In genomic region chr2:231785822-231786176, GRCh38 we compare ENCODE assay signal across 8 cellular contexts. TPM values are rescaled to one million over a fixed set of nuclear protein-coding genes. Genes with fewer than 3 reads are reported as not detected.
DNase-seq lines count a peak whose midpoint lies in the region; ATAC-seq, FAIRE-seq and TF ChIP-seq lines count a peak whose summit lies in the region.

No MANE protein-coding gene starts in this region.

- peak overlapping the region; percentile 96 for H3K4me3 Mint-ChIP-seq in activated naive CD8-positive, alpha-beta T cell treated with anti-CD3 and anti-CD28 coated beads, Interleukin-2, amount 10 ng/mL, durations not matched to agents 7 days and 5 days

- DNase-seq in heart left ventricle (no peak), cardiac septum (ENCODE audit: low spot score) (no peak), upper lobe of right lung (no peak), HTR-8/SVneo (ENCODE audit: insufficient read length, low spot score) (no peak), dedifferentiated amniotic fluid mesenchymal stem cell (ENCODE audit: extremely low spot score) (no peak)
- no peak for DNase-seq in activated naive CD8-positive, alpha-beta T cell treated with anti-CD3 and anti-CD28 coated beads, Interleukin-2, amount 10 ng/mL, durations not matched to agents 7 days and 5 days

- ATAC-seq in heart left ventricle: no peak
- ATAC-seq in activated naive CD8-positive, alpha-beta T cell treated with anti-CD3 and anti-CD28 coated beads, Interleukin-2, amount 10 ng/mL, durations not matched to agents 7 days and 5 days (ENCODE audit: low read depth): no peak
- no peak for ATAC-seq in upper lobe of right lung
- no peak for ATAC-seq in HG03565 (IDR thresholded peaks at IDR 0.05; ENCODE audit: unreplicated experiment)

- WGBS in heart left ventricle, 4 donors: 40 to 47% (median 43%) methylated on average over 6 of the region's 6 CpGs
- 48% methylated on average over 6 of the region's 6 CpGs for WGBS in liver

- no peak overlapping the region for H3K9ac ChIP-seq in liver (ENCODE audit: low read depth in 1 of 2, low read length in 2 of 2)

- intact Hi-C loops in heart left ventricle (cut with DNase I) (loop anchor here in 1 of 10 donors (10.0 kb wide), 1 partner anchor 181 kb away; no protein-coding TSS in a partner anchor), cardiac septum (cut with DNase I) (loop anchor here (10.0 kb wide), 2 partner anchors 101 to 731 kb away; partner anchors contain the start of gene PSMD1), upper lobe of right lung (cut with DNase I) (no loop called here)

- H3K4me3 ChIP-seq in heart left ventricle: peak overlapping the region; percentile 74 to 99 (median 96)
- peak overlapping the region in 2 of 3 donors; percentile 88 to 95 for H3K4me3 ChIP-seq in liver (ENCODE audit: low read depth in 1 of 3, low read length in 3 of 3)
- peak overlapping the region; percentile 96 for H3K4me3 ChIP-seq in upper lobe of right lung

- no peaks in the 10 kb centered on the region for H3K9me3 Mint-ChIP-seq in activated naive CD8-positive, alpha-beta T cell treated with anti-CD3 and anti-CD28 coated beads, Interleukin-2, amount 10 ng/mL, durations not matched to agents 7 days and 5 days

- TF ChIP-seq RAD21 in liver (IDR thresholded peaks at IDR 0.05): no peak

- FAIRE-seq in HTR-8/SVneo (lab: Jason Lieb, UNC): no peak

- TF ChIP-seq POLR2A in heart left ventricle (IDR thresholded peaks at IDR 0.05): no peak

- peak overlapping the region; percentile 75 for H3K27ac Mint-ChIP-seq in activated naive CD8-positive, alpha-beta T cell treated with anti-CD3 and anti-CD28 coated beads, Interleukin-2, amount 10 ng/mL, durations not matched to agents 7 days and 5 days

- no peaks in the 10 kb centered on the region for H3K27me3 Mint-ChIP-seq in activated naive CD8-positive, alpha-beta T cell treated with anti-CD3 and anti-CD28 coated beads, Interleukin-2, amount 10 ng/mL, durations not matched to agents 7 days and 5 days

- TF ChIP-seq CTCF in heart left ventricle (IDR thresholded peaks at IDR 0.05): no peak
- no peak for TF ChIP-seq CTCF in liver (IDR thresholded peaks at IDR 0.05; ENCODE audit: low read depth, low read length, missing input control)
- TF ChIP-seq CTCF in upper lobe of right lung (IDR thresholded peaks at IDR 0.05): no peak

- H3K9me3 ChIP-seq in heart left ventricle (no peaks in the 10 kb centered on the region), liver (ENCODE audit: control insufficient read depth in 4 of 4, low read length in 3 of 4) (no peaks in the 10 kb centered on the region), upper lobe of right lung (no peaks in the 10 kb centered on the region)

- H3K27ac ChIP-seq in heart left ventricle (peak overlapping the region in 11 of 12 donors; percentile 36 to 82 (median 77)), liver (ENCODE audit: low read depth in 1 of 2, low read length in 2 of 2) (peak overlapping the region in 1 of 2 donors; percentile 4), upper lobe of right lung (peak overlapping the region; percentile 69)

- POLR2A ChIA-PET in activated naive CD8-positive, alpha-beta T cell treated with anti-CD3 and anti-CD28 coated beads, Interleukin-2, amount 10 ng/mL, durations not matched to agents 7 days and 5 days (lab: Charles Lee): interaction anchor here (0.5 to 1.2 kb wide), 7 partner anchors 13 to 381 kb away, joined by 3 to 4 read pairs (median 3); partner anchors contain the start of genes NCL and PTMA

- H3K36me3 ChIP-seq in heart left ventricle (peaks cover 0 to 24% (median 13%) of the 10 kb centered on the region in 9 donors), liver (ENCODE audit: control insufficient read depth in 4 of 4, insufficient read depth in 3 of 4, low read depth in 1 of 4, low read length in 3 of 4) (peaks cover 0 to 8% (median 5%) of the 10 kb centered on the region in 4 donors), upper lobe of right lung (peaks cover 19% of the 10 kb centered on the region)

- H3K4me1 Mint-ChIP-seq in activated naive CD8-positive, alpha-beta T cell treated with anti-CD3 and anti-CD28 coated beads, Interleukin-2, amount 10 ng/mL, durations not matched to agents 7 days and 5 days: peaks cover 47% of the 10 kb centered on the region

- H3K27me3 ChIP-seq in heart left ventricle (no peaks in the 10 kb centered on the region), liver (ENCODE audit: control insufficient read depth in 4 of 4, insufficient read depth in 4 of 4, low read length in 3 of 4) (no peaks in the 10 kb centered on the region), upper lobe of right lung (no peaks in the 10 kb centered on the region)

- H3K36me3 Mint-ChIP-seq in activated naive CD8-positive, alpha-beta T cell treated with anti-CD3 and anti-CD28 coated beads, Interleukin-2, amount 10 ng/mL, durations not matched to agents 7 days and 5 days: peaks cover 1% of the 10 kb centered on the region

- H3K4me1 ChIP-seq in heart left ventricle: peaks cover 0 to 80% (median 39%) of the 10 kb centered on the region in 12 donors
- H3K4me1 ChIP-seq in liver (ENCODE audit: control insufficient read depth in 4 of 4, insufficient read depth in 4 of 4, low read length in 3 of 4): peaks cover 0 to 62% (median 47%) of the 10 kb centered on the region in 4 donors
- H3K4me1 ChIP-seq in upper lobe of right lung: peaks cover 37% of the 10 kb centered on the region

TF ChIP-seq in liver, 16 proteins besides CTCF, POLR2A, EP300 and RAD21 (continues in another document):
- TF ChIP-seq MAX (IDR thresholded peaks at IDR 0.05) (no peak), REST (IDR thresholded peaks at IDR 0.05) (no peak), HNF4G (IDR thresholded peaks at IDR 0.05) (no peak), FOXA1 (IDR thresholded peaks at IDR 0.05) (no peak), HNF4A (conservative IDR thresholded peaks at IDR 0.05) (no peak), SP1 (IDR thresholded peaks at IDR 0.05) (no peak), YY1 (IDR thresholded peaks at IDR 0.05) (no peak), RXRA (IDR thresholded peaks at IDR 0.05) (no peak), ZBTB33 (IDR thresholded peaks at IDR 0.05) (no peak), GABPA (IDR thresholded peaks at IDR 0.05 in 1 of 2, conservative IDR thresholded peaks at IDR 0.05 in 1 of 2) (no peak), NR2F2 (IDR thresholded peaks at IDR 0.05) (no peak), JUND (IDR thresholded peaks at IDR 0.05) (no peak), EGR1 (IDR thresholded peaks at IDR 0.05; ENCODE audit: low read depth in 2 of 2) (no peak), TAF1 (conservative IDR thresholded peaks at IDR 0.05) (no peak)

RNA-seq across cellular contexts. Expression of gene COPS7B, which starts 0.4 kb away (rescaled TPM):
- 10 to 100 TPM; 12.3 to 27.7 (median 19.0) TPM for total RNA-seq in heart left ventricle
- polyA plus RNA-seq in heart left ventricle: 10 to 100 TPM; 14.1 to 18.9 TPM
- 23.4 TPM for total RNA-seq in cardiac septum
- 10 to 100 TPM; 43.8 to 48.0 TPM for total RNA-seq in activated naive CD8-positive, alpha-beta T cell treated with anti-CD3 and anti-CD28 coated beads, Interleukin-2, amount 10 ng/mL, durations not matched to agents 7 days and 5 days
- 10 to 100 TPM in 1 of 2 donors, 1 to 10 TPM in 1; 8.7 to 13.5 TPM for total RNA-seq in liver
- 10 to 100 TPM in 1 of 2 donors, 1 to 10 TPM in 1; 9.8 to 10.8 TPM for polyA plus RNA-seq in liver
- 34.8 TPM for total RNA-seq in upper lobe of right lung

RNA-seq across cellular contexts. Expression of gene PDE6D, which starts 4.7 kb away (rescaled TPM):
- total RNA-seq in heart left ventricle: 10 to 100 TPM; 12.3 to 29.1 (median 19.5) TPM
- 10 to 100 TPM; 19.8 to 30.1 TPM for polyA plus RNA-seq in heart left ventricle
- total RNA-seq in cardiac septum: 17.9 TPM
- 10 to 100 TPM; 34.1 TPM for total RNA-seq in activated naive CD8-positive, alpha-beta T cell treated with anti-CD3 and anti-CD28 coated beads, Interleukin-2, amount 10 ng/mL, durations not matched to agents 7 days and 5 days
- total RNA-seq in liver: 1 to 10 TPM; 6.6 to 7.1 TPM
- 1 to 10 TPM; 6.9 to 8.5 TPM for polyA plus RNA-seq in liver
- 18.7 TPM for total RNA-seq in upper lobe of right lung
